In genomic region chrX:19740744-19741143, GRCh38 we compare ENCODE assay signal across 15 cellular contexts.
DNase-seq lines count a peak whose midpoint lies in the region; ATAC-seq and TF ChIP-seq lines count a peak whose summit lies in the region.
"Had no signal": no experiment of that assay in that cellular context is flagged by ENCODE, and none has a peak within 500 bp of the region (broad histone marks: within the 10 kb centered on the region; RNA-seq: fewer than 3 reads in every experiment).

No MANE protein-coding gene starts in this region.

- H3K27ac ChIP-seq in PC-9 (peak overlapping the region; percentile 27; the same call in 1 of the 2 replicates), osteoblast (ENCODE audit: low read depth, low read length) (no peak overlapping the region)
- H3K27ac ChIP-seq: ascending aorta, neural progenitor cell had no signal

- H3K4me3 Mint-ChIP-seq in activated T-cell treated with anti-CD3 and anti-CD28 coated beads, Interleukin-2, amount 50 U/mL, for 24 hours, result no peak overlapping the region
- H3K4me3 Mint-ChIP-seq in stimulated activated memory B cell treated with anti-CD40 and anti-IgM and Interleukin-4, amounts not matched to agents 10 μg/mL and 1 μg/mL and 100 μg/mL, for 72 hours, result no peak overlapping the region
- H3K4me3 Mint-ChIP-seq: neural progenitor cell had no signal

- H2AFZ ChIP-seq in PC-9 (no peak overlapping the region), osteoblast (ENCODE audit: low read length) (no peak overlapping the region)
- H2AFZ ChIP-seq: neural progenitor cell had no signal

- H3K4me2 ChIP-seq in PC-9 (no peak overlapping the region), osteoblast (ENCODE audit: insufficient read depth, low read length) (no peak overlapping the region)
- H3K4me2 ChIP-seq: neural progenitor cell had no signal

- H3K4me1 ChIP-seq in PC-9 (replicated peaks; ENCODE audit: insufficient read depth) (peaks cover 9% of the 10 kb centered on the region; the same call in 1 of the 2 replicates), osteoblast (ENCODE audit: insufficient read depth, low read length) (no peaks in the 10 kb centered on the region)
- H3K4me1 ChIP-seq: ascending aorta, neural progenitor cell had no signal

- TF ChIP-seq CTCF in PC-9 (conservative IDR thresholded peaks at IDR 0.05) (no peak), epithelial cell of esophagus (IDR thresholded peaks at IDR 0.05; ENCODE audit: insufficient read depth, low read depth, low read length, missing control alignments) (no peak), osteoblast (IDR thresholded peaks at IDR 0.05; ENCODE audit: extremely low read depth, low read depth, low read length) (no peak)

- CTCF ChIA-PET in PC-9 (lab: Charles Lee), result no interaction called here

- intact Hi-C loops in PC-9 (cut with micrococcal nuclease; ENCODE audit: unreplicated experiment), result no loop called here

- no peaks in the 10 kb centered on the region for H3K9me3 Mint-ChIP-seq in activated T-cell treated with anti-CD3 and anti-CD28 coated beads, Interleukin-2, amount 50 U/mL, for 24 hours
- no peaks in the 10 kb centered on the region for H3K9me3 Mint-ChIP-seq in stimulated activated memory B cell treated with anti-CD40 and anti-IgM and Interleukin-4, amounts not matched to agents 10 μg/mL and 1 μg/mL and 100 μg/mL, for 72 hours
- H3K9me3 Mint-ChIP-seq: neural progenitor cell had no signal

- no peaks in the 10 kb centered on the region for H3K9me2 ChIP-seq in PC-9 (ENCODE audit: insufficient read depth)

- ATAC-seq in stimulated activated memory B cell treated with anti-CD40 and anti-IgM and Interleukin-4, amounts not matched to agents 10 μg/mL and 1 μg/mL and 100 μg/mL, for 72 hours, result no peak
- ATAC-seq in GM18907 (IDR thresholded peaks at IDR 0.05; ENCODE audit: unreplicated experiment), result no peak

- H3K27me3 Mint-ChIP-seq in activated T-cell treated with anti-CD3 and anti-CD28 coated beads, Interleukin-2, amount 50 U/mL, for 24 hours, result peaks cover 16% of the 10 kb centered on the region
- no peaks in the 10 kb centered on the region for H3K27me3 Mint-ChIP-seq in stimulated activated memory B cell treated with anti-CD40 and anti-IgM and Interleukin-4, amounts not matched to agents 10 μg/mL and 1 μg/mL and 100 μg/mL, for 72 hours

- H3K4me1 Mint-ChIP-seq in activated T-cell treated with anti-CD3 and anti-CD28 coated beads, Interleukin-2, amount 50 U/mL, for 24 hours (ENCODE audit: low read depth), result peaks cover 77% of the 10 kb centered on the region
- peaks cover 58% of the 10 kb centered on the region for H3K4me1 Mint-ChIP-seq in stimulated activated memory B cell treated with anti-CD40 and anti-IgM and Interleukin-4, amounts not matched to agents 10 μg/mL and 1 μg/mL and 100 μg/mL, for 72 hours

- H3K4me3 ChIP-seq in PC-9 (no peak overlapping the region), epithelial cell of esophagus (ENCODE audit: low read length) (no peak overlapping the region), osteoblast (ENCODE audit: insufficient read depth, low read length) (no peak overlapping the region)
- H3K4me3 ChIP-seq: ascending aorta, neural progenitor cell had no signal

- H3K9me3 ChIP-seq in PC-9 (ENCODE audit: insufficient read depth, low read depth) (no peaks in the 10 kb centered on the region), osteoblast (ENCODE audit: low read depth, low read length) (no peaks in the 10 kb centered on the region)
- H3K9me3 ChIP-seq: ascending aorta had no signal

- H4K20me1 ChIP-seq in PC-9 (ENCODE audit: insufficient read depth) (no peaks in the 10 kb centered on the region), osteoblast (ENCODE audit: insufficient read depth, low read length) (no peaks in the 10 kb centered on the region)

- H3K36me3 ChIP-seq in PC-9 (ENCODE audit: low read depth) (no peaks in the 10 kb centered on the region), osteoblast (ENCODE audit: insufficient read depth, low read length) (no peaks in the 10 kb centered on the region)
- H3K36me3 ChIP-seq: ascending aorta, neural progenitor cell had no signal

- BruUV-seq in PC-9 (replicated peaks; lab: Mats Ljungman, UMichigan), result no TSS peak

- H3K36me3 Mint-ChIP-seq in activated T-cell treated with anti-CD3 and anti-CD28 coated beads, Interleukin-2, amount 50 U/mL, for 24 hours (ENCODE audit: low read depth), result peaks cover 45% of the 10 kb centered on the region
- H3K36me3 Mint-ChIP-seq in stimulated activated memory B cell treated with anti-CD40 and anti-IgM and Interleukin-4, amounts not matched to agents 10 μg/mL and 1 μg/mL and 100 μg/mL, for 72 hours, result peaks cover 42% of the 10 kb centered on the region
- H3K36me3 Mint-ChIP-seq: neural progenitor cell had no signal

- no peak for DNase-seq in activated T-cell treated with anti-CD3 and anti-CD28 coated beads, Interleukin-2, amount 50 U/mL, for 24 hours
- DNase-seq in activated T-cell treated with anti-CD3 and anti-CD28 coated beads for 4 hours (no peak), PC-9 (peak in 1 of 2 experiments; percentile 68), epithelial cell of esophagus (ENCODE audit: low read depth) (peak; percentile 19), osteoblast (ENCODE audit: insufficient read length, low spot score, missing footprints) (no peak), anterior cingulate cortex (lab: John Stamatoyannopoulos, UW) (no peak)
- DNase-seq: dermis blood vessel endothelial cell; hypothalamus; NCI-H2107; NCI-H82; stimulated activated CD4-positive, alpha-beta T cell treated with anti-CD3 and anti-CD28 coated beads, Interleukin-4, amount 100 ng/mL, for 24 hours had no signal

- H3K27me3 ChIP-seq in PC-9 (ENCODE audit: insufficient read depth, low read depth), result no peaks in the 10 kb centered on the region
- no peaks in the 10 kb centered on the region for H3K27me3 ChIP-seq in osteoblast (ENCODE audit: insufficient read depth, low read length)
- H3K27me3 ChIP-seq: ascending aorta, neural progenitor cell had no signal

- H3F3A ChIP-seq in PC-9 (ENCODE audit: insufficient read depth, low read depth), result peaks cover 5% of the 10 kb centered on the region; the same call in 1 of the 2 replicates

- H3K27ac Mint-ChIP-seq in activated T-cell treated with anti-CD3 and anti-CD28 coated beads, Interleukin-2, amount 50 U/mL, for 24 hours, result peak overlapping the region; percentile 51
- peak overlapping the region; percentile 94 for H3K27ac Mint-ChIP-seq in stimulated activated memory B cell treated with anti-CD40 and anti-IgM and Interleukin-4, amounts not matched to agents 10 μg/mL and 1 μg/mL and 100 μg/mL, for 72 hours
- H3K27ac Mint-ChIP-seq: neural progenitor cell had no signal

- H3K79me2 ChIP-seq in PC-9 (ENCODE audit: low read depth) (no peaks in the 10 kb centered on the region), osteoblast (ENCODE audit: insufficient read depth, low read length) (no peaks in the 10 kb centered on the region)

- POLR2A ChIA-PET in PC-9 (lab: Charles Lee; ENCODE audit: unreplicated experiment), result interaction anchor here (0.5 kb wide), 1 partner anchor 115 kb away, joined by 6 read pairs; no protein-coding TSS in a partner anchor
